In genomic region chr4:158840131-158840530, GRCh38 we compare ENCODE assay signal across 26 cellular contexts.
"Had no signal": no experiment of that assay in that cellular context is flagged by ENCODE, and none has a peak within 500 bp of the region (broad histone marks: within the 10 kb centered on the region; RNA-seq: fewer than 3 reads in every experiment).

No MANE protein-coding gene starts in this region.

- ATAC-seq: left cardiac atrium; left lung; natural killer cell; right cardiac atrium; stimulated activated effector memory CD8-positive, alpha-beta T cell treated with anti-CD3 and anti-CD28 coated beads, Interleukin-12 subunit alpha, Interleukin-12 subunit beta, amount 100 ng/mL, for 72 hours; stimulated activated naive CD8-positive, alpha-beta T cell treated with anti-CD3 and anti-CD28 coated beads, Interleukin-15, amount 100 ng/mL, for 72 hours had no signal

- H3K4me3 ChIP-seq: left lung, lung, neural progenitor cell, ovary, sigmoid colon, spleen, tibial nerve, uterus had no signal

- H3K4me2 ChIP-seq: neural progenitor cell had no signal

- FAIRE-seq: keratinocyte, small intestine had no signal

- H3K27me3 ChIP-seq: left lung, neural progenitor cell, neutrophil, ovary, sigmoid colon, spleen, tibial nerve, uterus had no signal

- H3K9me3 ChIP-seq: left lung, neutrophil, ovary, sigmoid colon, spleen, tibial nerve, uterus had no signal

- H3K36me3 ChIP-seq: neural progenitor cell, neutrophil, ovary, uterus had no signal

- H3K9ac ChIP-seq: neural progenitor cell had no signal

- H3K4me1 ChIP-seq: left lung, sigmoid colon, spleen, tibial nerve, uterus had no signal

- H3K27ac ChIP-seq: left lung, neural progenitor cell, neutrophil, ovary, sigmoid colon, spleen, tibial nerve, uterus had no signal

- H2AFZ ChIP-seq: neural progenitor cell had no signal

- DNase-seq: hippocampal formation; kidney glomerular epithelial cell; left cardiac atrium; left lung; mesendoderm; naive B cell; natural killer cell; nephron progenitor cell; occipital lobe; ovary; retina; right cardiac atrium; sigmoid colon; small intestine; spleen; stimulated activated CD4-positive, alpha-beta T cell treated with anti-CD3 and anti-CD28 coated beads, Interleukin-4, amount 100 ng/mL, for 24 hours; stimulated activated naive CD4-positive, alpha-beta T cell treated with Interleukin-2 at 50 U/mL for 16 hours; stimulated activated naive CD8-positive, alpha-beta T cell treated with anti-CD3 and anti-CD28 coated beads, Interleukin-15, amount 100 ng/mL, for 72 hours; substantia nigra; uterus had no signal
